In the genomic region with DNA sequence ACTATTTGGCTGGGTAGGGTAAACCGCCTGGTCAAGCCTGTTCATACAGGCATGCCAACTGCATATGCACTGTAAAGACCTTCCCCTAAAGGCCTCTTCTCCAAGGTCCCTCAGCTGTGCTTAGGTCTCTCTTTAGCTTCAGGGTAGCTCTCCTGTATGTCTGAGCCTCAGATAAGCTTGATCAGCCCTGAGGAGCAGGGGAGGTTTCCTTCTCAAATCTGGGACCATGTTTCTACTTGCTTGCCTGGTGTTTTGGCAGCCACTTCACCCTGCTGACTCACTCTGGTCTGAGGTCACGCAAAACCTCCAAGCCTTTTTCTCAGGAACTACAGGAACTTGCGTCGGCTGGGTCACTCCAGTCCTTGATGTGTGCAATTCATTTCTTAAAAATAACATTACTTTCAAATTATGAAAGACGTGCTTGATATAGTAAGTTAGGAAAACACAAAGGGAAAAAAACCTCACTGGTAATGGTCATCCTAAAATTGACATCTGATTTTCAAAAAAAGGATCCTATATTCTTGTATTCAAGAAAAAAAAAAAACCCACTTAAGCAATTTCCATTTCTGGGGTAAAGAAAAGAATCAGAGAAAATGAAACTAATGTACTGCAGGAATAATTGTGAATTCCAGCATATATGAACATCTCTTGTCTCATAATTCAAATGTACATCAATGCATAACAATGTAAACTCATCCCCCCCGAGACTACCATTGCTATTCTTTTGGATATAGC, we compare ENCODE assay signal across 7 cellular contexts. TPM values are rescaled to one million over a fixed set of nuclear protein-coding genes. Genes with fewer than 3 reads are reported as not detected.
DNase-seq lines count a peak whose midpoint lies in the region; ATAC-seq and TF ChIP-seq lines count a peak whose summit lies in the region.

No MANE protein-coding gene starts in this region.

- H3K27ac Mint-ChIP-seq in endodermal cell: no peak overlapping the region
- peak overlapping the region in 1 of 9 donors; percentile 88 for H3K27ac Mint-ChIP-seq in naive thymus-derived CD4-positive, alpha-beta T cell

- TF ChIP-seq CTCF in endodermal cell (conservative IDR thresholded peaks at IDR 0.05) (no peak), GM13976 (IDR thresholded peaks at IDR 0.05; ENCODE audit: borderline replicate concordance, control extremely low read depth, extremely low read depth, insufficient read depth, missing control alignments) (no peak), BE2C (IDR thresholded peaks at IDR 0.05; ENCODE audit: low read depth, low read length) (no peak)

- peak; percentile 39 for ATAC-seq in naive thymus-derived CD4-positive, alpha-beta T cell
- peak; percentile 89 for ATAC-seq in aorta (ENCODE audit: low FRiP score)

- in situ Hi-C loops in GM13976 (cut with MboI; ENCODE audit: low sequenced_read_pairs, unreplicated experiment): no loop called here

- WGBS in endodermal cell (ENCODE audit: insufficient coverage in 1 of 2, insufficient read length in 1 of 2), 2 experiments: 85 to 94% methylated on average over 2 to 5 of the region's 6 CpGs
- WGBS in aorta, 2 donors: 25 to 26% methylated on average over 6 of the region's 6 CpGs

- H3K9me3 ChIP-seq in endodermal cell (ENCODE audit: control insufficient read depth, low read length) (no peaks in the 10 kb centered on the region), aorta (ENCODE audit: control insufficient read depth, low read length) (no peaks in the 10 kb centered on the region), BE2C (no peaks in the 10 kb centered on the region)
- no peaks in the 10 kb centered on the region for H3K9me3 ChIP-seq in naive thymus-derived CD4-positive, alpha-beta T cell (ENCODE audit: control insufficient read depth in 2 of 3, low read length in 3 of 3)

- no peaks in the 10 kb centered on the region for H3K27me3 Mint-ChIP-seq in endodermal cell (ENCODE audit: insufficient read depth)
- H3K27me3 Mint-ChIP-seq in naive thymus-derived CD4-positive, alpha-beta T cell: no peaks in the 10 kb centered on the region

- H3K4me3 ChIP-seq in endodermal cell (ENCODE audit: low read length) (no peak overlapping the region), aorta (ENCODE audit: low read length in 2 of 2) (no peak overlapping the region), BE2C (ENCODE audit: low read depth, low read length) (no peak overlapping the region)
- no peak overlapping the region for H3K4me3 ChIP-seq in naive thymus-derived CD4-positive, alpha-beta T cell (ENCODE audit: low read length)

- H3K4me1 ChIP-seq in endodermal cell (ENCODE audit: control insufficient read depth, insufficient read depth, low read length): peaks cover 8% of the 10 kb centered on the region
- peaks cover 0 to 5% of the 10 kb centered on the region in 2 donors for H3K4me1 ChIP-seq in naive thymus-derived CD4-positive, alpha-beta T cell (ENCODE audit: control insufficient read depth in 2 of 2, insufficient read depth in 2 of 2, low read length in 2 of 2)
- H3K4me1 ChIP-seq in aorta (ENCODE audit: control insufficient read depth in 1 of 2, insufficient read depth in 2 of 2, low read length in 2 of 2): no peaks in the 10 kb centered on the region
- H3K4me1 ChIP-seq in BE2C: no peaks in the 10 kb centered on the region; the same call in 1 of the 2 replicates

- intact Hi-C loops in naive thymus-derived CD4-positive, alpha-beta T cell (cut with micrococcal nuclease): loop anchor here in 1 of 2 donors (1.0 kb wide), 1 partner anchor 8 kb away; no protein-coding TSS in a partner anchor
- intact Hi-C loops in aorta (cut with DNase I): loop anchor here in 1 of 2 donors (5.0 kb wide), 1 partner anchor 42 kb away; no protein-coding TSS in a partner anchor

- H3K36me3 ChIP-seq in endodermal cell (ENCODE audit: control insufficient read depth, insufficient read depth, low read length) (no peaks in the 10 kb centered on the region), aorta (ENCODE audit: control insufficient read depth in 1 of 2, insufficient read depth in 2 of 2, low read length in 1 of 2) (no peaks in the 10 kb centered on the region), BE2C (no peaks in the 10 kb centered on the region)
- H3K36me3 ChIP-seq in naive thymus-derived CD4-positive, alpha-beta T cell (ENCODE audit: control insufficient read depth in 2 of 3, insufficient read depth in 3 of 3, low read length in 3 of 3): no peaks in the 10 kb centered on the region

- no peak overlapping the region for H3K4me3 Mint-ChIP-seq in endodermal cell
- peak overlapping the region in 1 of 10 donors; percentile 81 for H3K4me3 Mint-ChIP-seq in naive thymus-derived CD4-positive, alpha-beta T cell

- POLR2A ChIA-PET in naive thymus-derived CD4-positive, alpha-beta T cell (lab: Charles Lee): no interaction called here

- H3K36me3 Mint-ChIP-seq in endodermal cell (ENCODE audit: low read depth): no peaks in the 10 kb centered on the region
- H3K36me3 Mint-ChIP-seq in naive thymus-derived CD4-positive, alpha-beta T cell: peaks cover 0 to 13% (median 0%) of the 10 kb centered on the region in 5 donors

- CTCF ChIA-PET in naive thymus-derived CD4-positive, alpha-beta T cell (lab: Charles Lee): interaction anchor here (0.9 kb wide), 1 partner anchor 97 kb away, joined by 3 read pairs; no protein-coding TSS in a partner anchor

- no peaks in the 10 kb centered on the region for H3K27me3 ChIP-seq in endodermal cell (ENCODE audit: control insufficient read depth, insufficient read depth, low read length, poor library complexity, severe bottlenecking)
- H3K27me3 ChIP-seq in naive thymus-derived CD4-positive, alpha-beta T cell (ENCODE audit: control insufficient read depth in 2 of 2, insufficient read depth in 2 of 2, low read length in 2 of 2): no peaks in the 10 kb centered on the region
- no peaks in the 10 kb centered on the region for H3K27me3 ChIP-seq in aorta (ENCODE audit: control insufficient read depth in 1 of 2, insufficient read depth in 2 of 2, low read length in 1 of 2)
- no peaks in the 10 kb centered on the region for H3K27me3 ChIP-seq in BE2C

- H3K4me1 Mint-ChIP-seq in endodermal cell: peaks cover 13% of the 10 kb centered on the region
- peaks cover 0 to 84% (median 0%) of the 10 kb centered on the region in 7 donors for H3K4me1 Mint-ChIP-seq in naive thymus-derived CD4-positive, alpha-beta T cell

- no peaks in the 10 kb centered on the region for H3K9me3 Mint-ChIP-seq in endodermal cell
- H3K9me3 Mint-ChIP-seq in naive thymus-derived CD4-positive, alpha-beta T cell: no peaks in the 10 kb centered on the region

- no peak overlapping the region for H3K9ac ChIP-seq in endodermal cell (ENCODE audit: extremely low read depth, low read length, poor library complexity, severe bottlenecking)

- no peak overlapping the region for H3K27ac ChIP-seq in endodermal cell (ENCODE audit: low read depth, low read length)
- H3K27ac ChIP-seq in naive thymus-derived CD4-positive, alpha-beta T cell (ENCODE audit: low read depth, low read length): no peak overlapping the region
- H3K27ac ChIP-seq in aorta (ENCODE audit: low read depth in 1 of 2, low read length in 2 of 2): peak overlapping the region in 1 of 2 donors; percentile 60

- DNase-seq in HPDE6-E6E7 (ENCODE audit: extremely low spot score) (peak; percentile 86), SW480 (ENCODE audit: low spot score) (peak; percentile 43), endodermal cell (peak; percentile 54), aorta (peak; percentile 90), GM13976 (ENCODE audit: low spot score) (no peak), BE2C (no peak)
- DNase-seq in naive thymus-derived CD4-positive, alpha-beta T cell: peak in 1 of 9 donors; percentile 62

RNA-seq across cellular contexts. Expression of gene RNF19B, which starts 24.7 kb away (rescaled TPM):
- 10 to 100 TPM; 17.8 TPM for total RNA-seq in endodermal cell
- 13.1 TPM for polyA plus RNA-seq in endodermal cell (2013, experiment 1 of 2)
- polyA plus RNA-seq in endodermal cell (2013, experiment 2 of 2): 12.7 TPM
- 10 to 100 TPM; 17.1 to 58.1 (median 39.2) TPM for total RNA-seq in naive thymus-derived CD4-positive, alpha-beta T cell
- 1 to 10 TPM in 1 of 2 donors, under 1 TPM in 1; 0.58 to 2.2 TPM for polyA plus RNA-seq in naive thymus-derived CD4-positive, alpha-beta T cell
- total RNA-seq in aorta: 10 to 100 TPM; 25.5 to 51.5 TPM
- polyA plus RNA-seq in aorta: 10 to 100 TPM; 13.8 to 16.4 TPM
- 7.0 TPM for polyA plus RNA-seq in BE2C (2012; ENCODE audit: insufficient read depth, insufficient read length, low read depth)

RNA-seq across cellular contexts. Expression of gene AK2, which starts 47.4 kb away (rescaled TPM):
- 100 to 1,000 TPM; 114 to 118 TPM for total RNA-seq in endodermal cell
- polyA plus RNA-seq in endodermal cell (2013, experiment 1 of 2): 131 TPM
- polyA plus RNA-seq in endodermal cell (2013, experiment 2 of 2): 97.3 TPM
- total RNA-seq in naive thymus-derived CD4-positive, alpha-beta T cell: 100 to 1,000 TPM in 1 of 5 experiments, 10 to 100 TPM in 4; 53.8 to 219 (median 90.2) TPM
- 100 to 1,000 TPM; 113 to 134 TPM for polyA plus RNA-seq in naive thymus-derived CD4-positive, alpha-beta T cell
- total RNA-seq in aorta: 10 to 100 TPM; 87.4 to 95.6 TPM
- 10 to 100 TPM; 71.8 to 77.8 TPM for polyA plus RNA-seq in aorta
- 206 TPM for polyA plus RNA-seq in BE2C (2012; ENCODE audit: insufficient read depth, insufficient read length, low read depth)

Comparison
In these comparisons a context has a peak if more than half of its experiments do, and no peak if none do; other contexts are left out.
1. DNase-seq: peak in HPDE6-E6E7 (single experiment), SW480 (single experiment), endodermal cell (single experiment) and aorta (2 of 2); none in GM13976 (single experiment) and BE2C (single experiment).